In the genomic region with DNA sequence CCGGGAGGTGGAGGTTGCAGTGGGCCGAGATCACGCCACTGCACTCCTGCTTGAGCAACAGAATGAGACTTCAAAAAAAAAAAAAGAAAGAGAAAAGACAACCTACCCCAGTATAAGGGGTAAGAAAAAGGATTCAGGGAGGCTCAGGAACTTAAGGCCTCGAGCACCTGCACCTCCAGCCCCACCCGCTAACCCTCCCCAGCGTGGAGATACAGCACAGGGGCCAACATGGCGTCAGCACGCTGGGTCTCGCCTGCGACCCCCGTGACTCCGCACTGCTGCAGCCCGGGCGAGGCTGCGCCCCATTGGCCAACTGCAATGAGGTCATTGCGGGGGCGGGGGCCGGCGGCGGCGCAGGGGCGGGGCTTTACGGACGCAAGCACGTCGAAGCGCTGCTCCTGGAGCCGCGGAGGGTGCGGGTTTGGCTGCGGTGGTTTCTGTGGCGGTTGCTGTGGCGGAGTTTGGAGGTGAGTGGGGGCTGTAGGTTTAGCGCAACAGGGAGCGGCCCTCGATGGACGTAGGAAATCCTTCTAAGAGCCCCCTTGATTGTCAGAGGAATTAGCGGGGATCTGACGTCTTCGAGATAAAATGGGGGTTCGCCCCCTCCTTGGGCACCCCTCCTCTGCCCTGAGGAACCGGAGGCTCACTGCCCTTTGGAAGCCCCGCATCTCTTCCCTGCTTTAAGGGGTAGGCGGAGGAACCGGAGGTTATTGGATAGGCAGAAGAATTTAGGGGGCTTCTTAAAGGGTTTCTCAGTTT, we compare ENCODE assay signal across 8 cellular contexts. TPM values are rescaled to one million over a fixed set of nuclear protein-coding genes. Genes with fewer than 3 reads are reported as not detected.
A peak's percentile ranks its signal among the peaks of the same experiment; 100 is the strongest.
DNase-seq lines count a peak whose midpoint lies in the region; ATAC-seq and TF ChIP-seq lines count a peak whose summit lies in the region.

A gene (plus strand): TSS at position 382 of the 759 bp plus-strand sequence. CDS start 2,017 bp downstream, outside the sequence.

- H3K4me3 ChIP-seq in colonic mucosa = peak within 1 kb of the TSS; percentile 47

- no peaks in the 10 kb centered on the region for H3K9me3 ChIP-seq in colonic mucosa

- ATAC-seq in GM18867 (IDR thresholded peaks at IDR 0.05; ENCODE audit: unreplicated experiment) (peak; percentile 71), HG03159 (IDR thresholded peaks at IDR 0.05; ENCODE audit: unreplicated experiment) (peak; percentile 58)

- no peak for TF ChIP-seq CTCF in colonic mucosa (IDR thresholded peaks at IDR 0.05)

- H3K9ac ChIP-seq in colonic mucosa (ENCODE audit: low read depth in 2 of 2, low read length in 2 of 2) = peak within 1 kb of the TSS; percentile 95 to 97

- peak within 1 kb of the TSS; percentile 87 for H3K27ac ChIP-seq in colonic mucosa
- peak within 1 kb of the TSS; percentile 93 for H3K27ac ChIP-seq in layer of hippocampus (ENCODE audit: low read depth, low read length)

- peaks cover 9% of the 10 kb centered on the region for H3K36me3 ChIP-seq in colonic mucosa

- intact Hi-C loops in colonic mucosa (cut with DNase I) = no loop called here

- H3K4me1 ChIP-seq in colonic mucosa = peaks cover 5% of the 10 kb centered on the region

- peak; percentile 80 for DNase-seq in A172 (ENCODE audit: low spot score)
- peak; percentile 75 for DNase-seq in NCI-H460 (ENCODE audit: extremely low read depth, low read depth)
- peak; percentile 96 for DNase-seq in activated CD4-positive, alpha-beta T cell treated with anti-CD3 and anti-CD28 coated beads for 48 hours
- peak; percentile 96 for DNase-seq in colonic mucosa
- DNase-seq in stimulated activated CD4-positive, alpha-beta T cell treated with anti-CD3 and anti-CD28 coated beads, Interleukin-1b, Interleukin-23, amount 100 ng/mL, for 24 hours (ENCODE audit: low read depth in 4 of 4, low spot score in 1 of 4) = peak; percentile 80 to 92 (median 87)

- H3K27me3 ChIP-seq in colonic mucosa = no peaks in the 10 kb centered on the region
- H3K27me3 ChIP-seq in layer of hippocampus (ENCODE audit: control insufficient read depth, insufficient read depth, low read length) = no peaks in the 10 kb centered on the region

RNA-seq across cellular contexts. Expression of the gene that starts here (rescaled TPM):
- total RNA-seq in A172 (2014; rRNA removed; shearing (Covaris generic)) = 23.4 and 24.1 TPM in 2 replicates
- total RNA-seq in NCI-H460 (2014; rRNA removed; shearing (Covaris generic)) = 19.5 and 25.7 TPM in 2 replicates
- polyA plus RNA-seq in NCI-H460 (2014; cell fraction: nucleus; rRNA removed) = 38.0 and 47.1 TPM in 2 replicates
- total RNA-seq in colonic mucosa = 10 to 100 TPM; 77.6 to 93.0 TPM

Comparison
In these comparisons a context has a peak if more than half of its experiments do, and no peak if none do; other contexts are left out.
1. Peak in every context shown above with its lines: DNase-seq, ATAC-seq, H3K4me3 ChIP-seq and H3K27ac ChIP-seq.